9 cellular contexts compared by ENCODE assay signal in the genomic region with DNA sequence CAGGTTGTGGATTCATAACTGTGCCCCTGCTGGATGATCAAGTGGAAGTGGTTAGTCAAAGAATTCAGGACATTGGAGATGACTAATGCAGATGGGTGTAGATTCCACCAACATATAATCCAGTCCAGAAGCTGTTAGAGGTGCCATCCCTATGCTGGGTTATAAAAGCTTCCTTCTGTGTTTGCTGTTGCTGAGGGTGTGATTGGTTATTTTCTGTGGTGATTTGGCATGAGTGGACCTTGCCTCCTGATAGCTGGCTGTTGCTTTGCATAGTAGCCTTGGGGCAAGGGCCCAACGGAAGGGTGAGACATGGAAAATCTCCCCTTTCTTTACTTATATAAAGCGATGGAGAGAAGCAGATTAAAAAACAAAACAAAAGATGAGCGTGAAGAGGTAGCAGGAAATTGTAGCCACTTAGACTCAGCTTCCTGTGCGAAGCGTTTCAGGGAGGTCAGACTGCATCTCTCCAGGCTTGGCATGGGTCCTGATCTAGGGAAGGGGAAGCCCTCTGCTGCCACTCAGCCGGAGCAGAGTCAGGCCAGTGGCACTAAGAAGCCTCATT.
DNase-seq lines count a peak whose midpoint lies in the region; ATAC-seq and TF ChIP-seq lines count a peak whose summit lies in the region.
"Had no signal": no experiment of that assay in that cellular context is flagged by ENCODE, and none has a peak within 500 bp of the region (broad histone marks: within the 10 kb centered on the region; RNA-seq: fewer than 3 reads in every experiment).

No MANE protein-coding gene starts in this region.

- no peaks in the 10 kb centered on the region for H3K27me3 Mint-ChIP-seq in stimulated activated memory B cell treated with anti-CD40 and anti-IgM and Interleukin-4, amounts not matched to agents 10 μg/mL and 1 μg/mL and 100 μg/mL, for 72 hours

- no peaks in the 10 kb centered on the region for H3K4me1 ChIP-seq in right lobe of liver

- H3K4me3 ChIP-seq in AG04449 (ENCODE audit: low read depth, low read length), result peak overlapping the region; percentile 23; the same call in 1 of the 2 replicates
- H3K4me3 ChIP-seq in choroid plexus epithelial cell (ENCODE audit: low read depth, low read length), result no peak overlapping the region
- no peak overlapping the region for H3K4me3 ChIP-seq in right lobe of liver
- H3K4me3 ChIP-seq: tibial artery had no signal

- no peak overlapping the region for H3K27ac Mint-ChIP-seq in stimulated activated memory B cell treated with anti-CD40 and anti-IgM and Interleukin-4, amounts not matched to agents 10 μg/mL and 1 μg/mL and 100 μg/mL, for 72 hours

- no peak overlapping the region for H3K4me3 Mint-ChIP-seq in stimulated activated memory B cell treated with anti-CD40 and anti-IgM and Interleukin-4, amounts not matched to agents 10 μg/mL and 1 μg/mL and 100 μg/mL, for 72 hours

- H3K27me3 ChIP-seq in right lobe of liver, result no peaks in the 10 kb centered on the region
- H3K27me3 ChIP-seq: tibial artery had no signal

- intact Hi-C loops in right lobe of liver (cut with DNase I), result no loop called here

- TF ChIP-seq POLR2A in right lobe of liver (IDR thresholded peaks at IDR 0.05), result no peak

- H3K9me3 ChIP-seq in right lobe of liver, result no peaks in the 10 kb centered on the region
- H3K9me3 ChIP-seq: tibial artery had no signal

- DNase-seq in AG04449 (ENCODE audit: low read depth, low spot score), result no peak
- peak; percentile 96 for DNase-seq in M059J (ENCODE audit: low read depth)
- peak; percentile 60 for DNase-seq in choroid plexus epithelial cell (ENCODE audit: low read depth)
- DNase-seq in right lobe of liver, result peak in 2 of 3 donors; percentile 24 to 43
- DNase-seq in activated T-cell treated with anti-CD3 and anti-CD28 coated beads, Interleukin-2, amount 50 U/mL, for 48 hours, result no peak
- no peak for DNase-seq in SKM-1 treated with dmso at 0.1 percent for 144 hours (lab: John Stamatoyannopoulos, UW; ENCODE audit: unreplicated experiment)

- no peaks in the 10 kb centered on the region for H3K9me3 Mint-ChIP-seq in stimulated activated memory B cell treated with anti-CD40 and anti-IgM and Interleukin-4, amounts not matched to agents 10 μg/mL and 1 μg/mL and 100 μg/mL, for 72 hours

- no peak for TF ChIP-seq CTCF in AG04449 (IDR thresholded peaks at IDR 0.05; ENCODE audit: insufficient read depth, low read length, missing control alignments)
- no peak for TF ChIP-seq CTCF in choroid plexus epithelial cell (conservative IDR thresholded peaks at IDR 0.05; ENCODE audit: low read depth, low read length)
- TF ChIP-seq CTCF in right lobe of liver (IDR thresholded peaks at IDR 0.05), result no peak

- H3K4me1 Mint-ChIP-seq in stimulated activated memory B cell treated with anti-CD40 and anti-IgM and Interleukin-4, amounts not matched to agents 10 μg/mL and 1 μg/mL and 100 μg/mL, for 72 hours, result no peaks in the 10 kb centered on the region

- no peaks in the 10 kb centered on the region for H3K36me3 ChIP-seq in right lobe of liver
- H3K36me3 ChIP-seq: tibial artery had no signal

- WGBS in right lobe of liver (ENCODE audit: insufficient coverage, low coverage, low lambda C conversion rate, missing lambda C conversion rate), result 57% methylated on average over 6 of the region's 6 CpGs

- no peaks in the 10 kb centered on the region for H3K36me3 Mint-ChIP-seq in stimulated activated memory B cell treated with anti-CD40 and anti-IgM and Interleukin-4, amounts not matched to agents 10 μg/mL and 1 μg/mL and 100 μg/mL, for 72 hours

- POLR2A ChIA-PET in AG04449 (lab: Yijun Ruan, JAX), result no interaction called here

- peak; percentile 63 to 85 (median 83) for ATAC-seq in right lobe of liver
- no peak for ATAC-seq in GM21515 (IDR thresholded peaks at IDR 0.05; ENCODE audit: unreplicated experiment)
- no peak for ATAC-seq in stimulated activated memory B cell treated with anti-CD40 and anti-IgM and Interleukin-4, amounts not matched to agents 10 μg/mL and 1 μg/mL and 100 μg/mL, for 72 hours

- H3K27ac ChIP-seq in right lobe of liver, result no peak overlapping the region
- H3K27ac ChIP-seq: tibial artery had no signal

- CTCF ChIA-PET in AG04449 (lab: Yijun Ruan, JAX), result interaction anchor here (0.9 to 2.1 kb wide), 5 partner anchors 12 to 349 kb away, joined by 3 to 13 read pairs (median 3); no protein-coding TSS in a partner anchor

Comparison
In these comparisons a context has a peak if more than half of its experiments do, and no peak if none do; other contexts are left out.
1. DNase-seq: peak in M059J (single experiment), choroid plexus epithelial cell (single experiment) and right lobe of liver (2 of 3); none in AG04449 (single experiment), activated T-cell treated with anti-CD3 and anti-CD28 coated beads, Interleukin-2, amount 50 U/mL, for 48 hours (0 of 2) and SKM-1 treated with dmso at 0.1 percent for 144 hours (single experiment).
2. ATAC-seq: peak in right lobe of liver (4 of 4); none in GM21515 (single experiment) and stimulated activated memory B cell treated with anti-CD40 and anti-IgM and Interleukin-4, amounts not matched to agents 10 μg/mL and 1 μg/mL and 100 μg/mL, for 72 hours (single experiment).